14 cellular contexts compared by ENCODE assay signal in genomic region chr11:125513705-125514265, GRCh38. TPM values are rescaled to one million over a fixed set of nuclear protein-coding genes. Genes with fewer than 3 reads are reported as not detected.
DNase-seq lines count a peak whose midpoint lies in the region; ATAC-seq and TF ChIP-seq lines count a peak whose summit lies in the region.
"Had no signal": no experiment of that assay in that cellular context is flagged by ENCODE, and none has a peak within 500 bp of the region (broad histone marks: within the 10 kb centered on the region; RNA-seq: fewer than 3 reads in every experiment).

No MANE protein-coding gene starts in this region.

- H3K27ac ChIP-seq in stomach (no peak overlapping the region), gastrocnemius medialis (no peak overlapping the region)
- H3K27ac ChIP-seq: tibial nerve had no signal

- H3K4me3 ChIP-seq in Loucy (ENCODE audit: low read length, poor library complexity, severe bottlenecking) (peak overlapping the region; percentile 42), stomach (no peak overlapping the region), gastrocnemius medialis (no peak overlapping the region)
- H3K4me3 ChIP-seq: tibial nerve had no signal

- ATAC-seq in natural killer cell (no peak), gastrocnemius medialis (no peak)

- H3K4me2 ChIP-seq in Loucy (ENCODE audit: low read depth, low read length, poor library complexity, severe bottlenecking), result peak overlapping the region; percentile 60

- H4K20me1 ChIP-seq in Loucy (ENCODE audit: insufficient read depth, low read length, poor library complexity, severe bottlenecking), result no peaks in the 10 kb centered on the region

- no peak for TF ChIP-seq POLR2A in stomach (IDR thresholded peaks at IDR 0.05)
- TF ChIP-seq POLR2A in gastrocnemius medialis (IDR thresholded peaks at IDR 0.05), result no peak

- H2AFZ ChIP-seq in Loucy (ENCODE audit: low read length), result no peak overlapping the region

- in situ Hi-C loops in gastrocnemius medialis (cut with MboI; ENCODE audit: low sequenced_read_pairs in 4 of 4), result no loop called here

- H3K27me3 ChIP-seq in Loucy (ENCODE audit: insufficient read depth, low read length, poor library complexity, severe bottlenecking) (peaks cover 43% of the 10 kb centered on the region), stomach (no peaks in the 10 kb centered on the region), gastrocnemius medialis (no peaks in the 10 kb centered on the region)
- H3K27me3 ChIP-seq: tibial nerve had no signal

- H3K9me3 ChIP-seq in Loucy (ENCODE audit: insufficient read depth, low read depth, low read length) (no peaks in the 10 kb centered on the region), stomach (no peaks in the 10 kb centered on the region), gastrocnemius medialis (no peaks in the 10 kb centered on the region)
- H3K9me3 ChIP-seq: tibial nerve had no signal

- no peaks in the 10 kb centered on the region for H3K79me2 ChIP-seq in Loucy (ENCODE audit: insufficient read depth, low read length)

- H3K9ac ChIP-seq in Loucy (ENCODE audit: low read depth, low read length, poor library complexity, severe bottlenecking), result no peak overlapping the region

- DNase-seq in T-helper 2 cell treated with Interferon-gamma antibody and Interleukin-4, amounts not matched to agents 5 μg/mL and 100 μg/mL, for 36 hours (ENCODE audit: low spot score), result no peak
- no peak for DNase-seq in T-helper 2 cell
- DNase-seq in activated naive CD8-positive, alpha-beta T cell treated with anti-CD3 and anti-CD28 coated beads for 36 hours, result no peak
- no peak for DNase-seq in natural killer cell
- DNase-seq in stomach, result no peak
- DNase-seq in gastrocnemius medialis, result no peak
- DNase-seq in SIG-M5 (lab: John Stamatoyannopoulos, UW), result no peak
- DNase-seq: ACHN, DMS153, NCI-H1105 treated with DMSO at 0.1 percent for 48 hours, RPMI8226, T1000 had no signal

- peaks cover 4% of the 10 kb centered on the region for H3K27me3 Mint-ChIP-seq in T-helper 2 cell treated with Interferon-gamma antibody and Interleukin-4, amounts not matched to agents 5 μg/mL and 100 μg/mL, for 36 hours (ENCODE audit: low read depth)
- H3K27me3 Mint-ChIP-seq in activated naive CD8-positive, alpha-beta T cell treated with anti-CD3 and anti-CD28 coated beads for 36 hours, result no peaks in the 10 kb centered on the region
- H3K27me3 Mint-ChIP-seq in natural killer cell (ENCODE audit: low read depth in 2 of 2), result no peaks in the 10 kb centered on the region

- peak overlapping the region; percentile 22 for H3K27ac Mint-ChIP-seq in T-helper 2 cell treated with Interferon-gamma antibody and Interleukin-4, amounts not matched to agents 5 μg/mL and 100 μg/mL, for 36 hours
- peak overlapping the region; percentile 91 for H3K27ac Mint-ChIP-seq in activated naive CD8-positive, alpha-beta T cell treated with anti-CD3 and anti-CD28 coated beads for 36 hours
- H3K27ac Mint-ChIP-seq in natural killer cell, result peak overlapping the region; percentile 90 to 99

- H3K4me1 Mint-ChIP-seq in T-helper 2 cell treated with Interferon-gamma antibody and Interleukin-4, amounts not matched to agents 5 μg/mL and 100 μg/mL, for 36 hours (ENCODE audit: low read depth), result peaks cover 25% of the 10 kb centered on the region
- peaks cover 50% of the 10 kb centered on the region for H3K4me1 Mint-ChIP-seq in activated naive CD8-positive, alpha-beta T cell treated with anti-CD3 and anti-CD28 coated beads for 36 hours
- peaks cover 61 to 63% of the 10 kb centered on the region in 2 donors for H3K4me1 Mint-ChIP-seq in natural killer cell

- H3K4me3 Mint-ChIP-seq in T-helper 2 cell treated with Interferon-gamma antibody and Interleukin-4, amounts not matched to agents 5 μg/mL and 100 μg/mL, for 36 hours, result peak overlapping the region; percentile 32
- no peak overlapping the region for H3K4me3 Mint-ChIP-seq in activated naive CD8-positive, alpha-beta T cell treated with anti-CD3 and anti-CD28 coated beads for 36 hours
- H3K4me3 Mint-ChIP-seq in natural killer cell, result peak overlapping the region; percentile 61

- H3K36me3 ChIP-seq in Loucy (ENCODE audit: insufficient read depth, low read length) (no peaks in the 10 kb centered on the region), stomach (no peaks in the 10 kb centered on the region), gastrocnemius medialis (no peaks in the 10 kb centered on the region)
- H3K36me3 ChIP-seq: tibial nerve had no signal

- H3K36me3 Mint-ChIP-seq in T-helper 2 cell treated with Interferon-gamma antibody and Interleukin-4, amounts not matched to agents 5 μg/mL and 100 μg/mL, for 36 hours (ENCODE audit: low read depth), result no peaks in the 10 kb centered on the region
- H3K36me3 Mint-ChIP-seq in activated naive CD8-positive, alpha-beta T cell treated with anti-CD3 and anti-CD28 coated beads for 36 hours, result peaks cover 4% of the 10 kb centered on the region
- no peaks in the 10 kb centered on the region for H3K36me3 Mint-ChIP-seq in natural killer cell

- WGBS in stomach, 5 donors, result 65 to 86% (median 82%) methylated on average over 3 of the region's 3 CpGs

- no peaks in the 10 kb centered on the region for H3K9me2 ChIP-seq in Loucy (replicated peaks; ENCODE audit: low read depth, low read length)

- no peak for TF ChIP-seq CTCF in Loucy (conservative IDR thresholded peaks at IDR 0.05; ENCODE audit: low read length)
- no peak for TF ChIP-seq CTCF in natural killer cell (IDR thresholded peaks at IDR 0.05)
- no peak for TF ChIP-seq CTCF in stomach (IDR thresholded peaks at IDR 0.05)
- TF ChIP-seq CTCF in gastrocnemius medialis (IDR thresholded peaks at IDR 0.05 in 4 of 5, conservative IDR thresholded peaks at IDR 0.05 in 1 of 5), result no peak

- no peak for TF ChIP-seq EP300 in stomach (IDR thresholded peaks at IDR 0.05)

- intact Hi-C loops in natural killer cell (cut with micrococcal nuclease), result loop anchor here (1.0 to 5.0 kb wide), 6 partner anchors 18 to 819 kb away; partner anchors contain the start of genes EI24, HYLS1, STT3A and TMEM218
- intact Hi-C loops in stomach (cut with DNase I; ENCODE audit: low total_unique reads), result no loop called here
- intact Hi-C loops in gastrocnemius medialis (cut with DNase I; ENCODE audit: low total_unique reads), result no loop called here

- peaks cover 14% of the 10 kb centered on the region for H3K4me1 ChIP-seq in Loucy (ENCODE audit: insufficient read depth, low read length, poor library complexity, severe bottlenecking)
- peaks cover 0 to 29% (median 5%) of the 10 kb centered on the region in 4 donors for H3K4me1 ChIP-seq in stomach
- H3K4me1 ChIP-seq in gastrocnemius medialis, result no peaks in the 10 kb centered on the region

- peaks cover 2% of the 10 kb centered on the region for H3K9me3 Mint-ChIP-seq in T-helper 2 cell treated with Interferon-gamma antibody and Interleukin-4, amounts not matched to agents 5 μg/mL and 100 μg/mL, for 36 hours
- H3K9me3 Mint-ChIP-seq in activated naive CD8-positive, alpha-beta T cell treated with anti-CD3 and anti-CD28 coated beads for 36 hours, result peaks cover 1% of the 10 kb centered on the region
- H3K9me3 Mint-ChIP-seq in natural killer cell, result peaks cover 0 to 2% of the 10 kb centered on the region in 2 donors

- H3F3A ChIP-seq in Loucy (ENCODE audit: low read depth), result no peaks in the 10 kb centered on the region

RNA-seq across cellular contexts. Expression of gene FEZ1, which starts 17.7 kb away (rescaled TPM):
- total RNA-seq in activated naive CD8-positive, alpha-beta T cell treated with anti-CD3 and anti-CD28 coated beads for 36 hours, result 1 to 10 TPM; 3.0 to 4.7 TPM
- total RNA-seq in natural killer cell, result 100 to 1,000 TPM in 1 of 3 donors, 10 to 100 TPM in 2; 41.4 to 110 (median 56.2) TPM
- total RNA-seq in stomach, result 10 to 100 TPM in 4 of 5 donors, under 1 TPM in 1; 0.87 to 94.5 (median 14.7) TPM
- polyA plus RNA-seq in stomach, result 10 to 100 TPM; 13.2 to 19.2 (median 15.4) TPM
- 1 to 10 TPM; 5.2 to 7.9 (median 6.6) TPM for total RNA-seq in gastrocnemius medialis

RNA-seq across cellular contexts. Expression of gene EI24, which starts 55.5 kb away (rescaled TPM):
- 10 to 100 TPM; 71.4 to 72.5 TPM for total RNA-seq in activated naive CD8-positive, alpha-beta T cell treated with anti-CD3 and anti-CD28 coated beads for 36 hours
- 10 to 100 TPM; 19.5 to 30.0 (median 20.2) TPM for total RNA-seq in natural killer cell
- 100 to 1,000 TPM in 4 of 5 donors, 10 to 100 TPM in 1; 52.5 to 169 (median 106) TPM for total RNA-seq in stomach
- polyA plus RNA-seq in stomach, result 10 to 100 TPM; 42.8 to 70.1 (median 61.4) TPM
- total RNA-seq in gastrocnemius medialis, result 100 to 1,000 TPM in 3 of 4 donors, 10 to 100 TPM in 1; 88.9 to 140 (median 127) TPM

Comparison
In these comparisons a context has a peak if more than half of its experiments do, and no peak if none do; other contexts are left out.
1. H3K27ac Mint-ChIP-seq: peak in every context shown above with its lines; median percentile 94 in natural killer cell; 91 in activated naive CD8-positive, alpha-beta T cell treated with anti-CD3 and anti-CD28 coated beads for 36 hours; 22 in T-helper 2 cell treated with Interferon-gamma antibody and Interleukin-4, amounts not matched to agents 5 μg/mL and 100 μg/mL, for 36 hours.